ENCODE assay signal across 9 cellular contexts in genomic region chr7:106166651-106167342, GRCh38. TPM values are rescaled to one million over a fixed set of nuclear protein-coding genes. Genes with fewer than 3 reads are reported as not detected.
DNase-seq lines count a peak whose midpoint lies in the region; ATAC-seq, FAIRE-seq and TF ChIP-seq lines count a peak whose summit lies in the region.
"Had no signal": no experiment of that assay in that cellular context is flagged by ENCODE, and none has a peak within 500 bp of the region (broad histone marks: within the 10 kb centered on the region; RNA-seq: fewer than 3 reads in every experiment).

No MANE protein-coding gene starts in this region.

- no peak overlapping the region for H3K9ac ChIP-seq in MM.1S (ENCODE audit: low read length)
- H3K9ac ChIP-seq in H1 (replicated peaks in 1 of 4; ENCODE audit: extremely low read depth in 1 of 4, low read depth in 3 of 4, low read length in 3 of 4): no peak overlapping the region

- peak; percentile 81 to 82 for TF ChIP-seq RAD21 in H1 (IDR thresholded peaks at IDR 0.05 in 1 of 2, conservative IDR thresholded peaks at IDR 0.05 in 1 of 2; ENCODE audit: low read depth in 2 of 2, low read length in 2 of 2)

- no peak overlapping the region for H2BK5ac ChIP-seq in H1 (ENCODE audit: low read depth, low read length)

- no peak overlapping the region for H4K91ac ChIP-seq in H1 (replicated peaks; ENCODE audit: insufficient read length, low read length)

- no peak overlapping the region for H4K8ac ChIP-seq in H1 (ENCODE audit: extremely low read depth, insufficient read depth, low read length)

- intact Hi-C loops in vagina (cut with DNase I): no loop called here

- H3K9me3 Mint-ChIP-seq in memory B cell: peaks cover 5% of the 10 kb centered on the region

- H3K9me2 ChIP-seq in MM.1S (replicated peaks; ENCODE audit: insufficient read depth, low read length): no peaks in the 10 kb centered on the region

- H3K4me3 ChIP-seq in MM.1S (ENCODE audit: low read length) (no peak overlapping the region), SJCRH30 (no peak overlapping the region), H1 (ENCODE audit: extremely low read depth in 1 of 4, insufficient read depth in 2 of 4, low read depth in 3 of 4, low read length in 4 of 4) (no peak overlapping the region), vagina (no peak overlapping the region)

- FAIRE-seq in H1 (lab: Jason Lieb, UNC): peak; percentile 82

- H3K4me1 ChIP-seq in MM.1S (ENCODE audit: low read length) (no peaks in the 10 kb centered on the region), SJCRH30 (peaks cover 9% of the 10 kb centered on the region), H1 (replicated peaks in 1 of 4; ENCODE audit: control insufficient read depth in 3 of 4, insufficient read depth in 4 of 4, low read length in 3 of 4) (no peaks in the 10 kb centered on the region), vagina (peaks cover 17% of the 10 kb centered on the region)

- H3K4me1 Mint-ChIP-seq in memory B cell: peaks cover 9% of the 10 kb centered on the region

- H3K79me1 ChIP-seq in H1 (ENCODE audit: low read depth, low read length): no peaks in the 10 kb centered on the region

- peak; percentile 64 for ATAC-seq in memory B cell (ENCODE audit: low read depth)
- ATAC-seq in HG02610 (IDR thresholded peaks at IDR 0.05; ENCODE audit: unreplicated experiment): no peak

- no peak overlapping the region for H2BK120ac ChIP-seq in H1 (replicated peaks; ENCODE audit: low read depth, low read length)

- H2AFZ ChIP-seq in MM.1S (ENCODE audit: low read length): no peak overlapping the region
- H2AFZ ChIP-seq in H1 (ENCODE audit: low read length): no peak overlapping the region

- H3K27ac Mint-ChIP-seq in memory B cell: no peak overlapping the region
- H3K27ac Mint-ChIP-seq: dendritic cell treated with granulocyte-macrophage colony-stimulating factor and Interleukin-4, amounts not matched to agents 40 ng/mL and 50 ng/mL, for 4 days had no signal

- H3K23me2 ChIP-seq in H1 (ENCODE audit: low read depth, low read length): no peaks in the 10 kb centered on the region

- no peak for TF ChIP-seq POLR2A in H1 (IDR thresholded peaks at IDR 0.05; ENCODE audit: control extremely low read depth in 1 of 2, low read depth in 2 of 2, low read length in 2 of 2)
- no peak for TF ChIP-seq POLR2A in vagina (IDR thresholded peaks at IDR 0.05)

- H3K4ac ChIP-seq in H1 (replicated peaks; ENCODE audit: insufficient read length, low read depth, low read length): no peak overlapping the region

- H3K27me3 ChIP-seq in MM.1S (replicated peaks; ENCODE audit: insufficient read depth, low read length): no peaks in the 10 kb centered on the region
- peaks cover 5% of the 10 kb centered on the region; the same call in 1 of the 2 replicates for H3K27me3 ChIP-seq in SJCRH30
- H3K27me3 ChIP-seq in H1 (replicated peaks in 1 of 4; ENCODE audit: control insufficient read depth in 3 of 4, extremely low read depth in 1 of 4, insufficient read depth in 3 of 4, low read length in 3 of 4): no peaks in the 10 kb centered on the region
- no peaks in the 10 kb centered on the region for H3K27me3 ChIP-seq in vagina

- TF ChIP-seq EP300 in H1 (IDR thresholded peaks at IDR 0.05; ENCODE audit: borderline replicate concordance in 1 of 2, low read depth in 2 of 2, low read length in 2 of 2): no peak

- H3K56ac ChIP-seq in H1 (replicated peaks; ENCODE audit: insufficient read length, low read depth, low read length): no peak overlapping the region

- WGBS in H1 (ENCODE audit: extremely low coverage in 1 of 2, insufficient coverage in 1 of 2, insufficient read length in 1 of 2, insufficient replicate concordance in 2 of 2, low coverage in 1 of 2, low lambda C conversion rate in 2 of 2, missing lambda C conversion rate in 1 of 2), 2 experiments: 61% methylated on average over 7 of the region's 7 CpGs; no CpG with 5 or more reads in 1 of the 2 experiments

- H3K36me3 ChIP-seq in MM.1S (replicated peaks; ENCODE audit: insufficient read depth, low read length): no peaks in the 10 kb centered on the region
- no peaks in the 10 kb centered on the region for H3K36me3 ChIP-seq in SJCRH30
- no peaks in the 10 kb centered on the region; a peak in 1 of 8 replicates for H3K36me3 ChIP-seq in H1 (ENCODE audit: control insufficient read depth in 2 of 4, insufficient read depth in 4 of 4, low read length in 3 of 4)
- no peaks in the 10 kb centered on the region for H3K36me3 ChIP-seq in vagina

- TF ChIP-seq CTCF in MM.1S (IDR thresholded peaks at IDR 0.05; ENCODE audit: low read length) (peak; percentile 92), H1 (IDR thresholded peaks at IDR 0.05; ENCODE audit: control extremely low read depth in 1 of 3, insufficient read depth in 1 of 3, low read depth in 1 of 3, low read length in 3 of 3) (peak in 2 of 3 experiments; percentile 61 to 80; a peak in 2 of 4 replicates), vagina (IDR thresholded peaks at IDR 0.05) (peak; percentile 35 to 77 (median 64))

- H3K79me2 ChIP-seq in MM.1S (ENCODE audit: low read length): no peaks in the 10 kb centered on the region
- H3K79me2 ChIP-seq in H1 (ENCODE audit: control insufficient read depth in 1 of 2, insufficient read depth in 2 of 2, low read length in 2 of 2): no peaks in the 10 kb centered on the region

- no peak overlapping the region for H3K4me3 Mint-ChIP-seq in memory B cell
- H3K4me3 Mint-ChIP-seq: dendritic cell treated with granulocyte-macrophage colony-stimulating factor and Interleukin-4, amounts not matched to agents 40 ng/mL and 50 ng/mL, for 4 days had no signal

- POLR2A ChIA-PET in H1 (lab: Charles Lee; ENCODE audit: partially characterized antibody): interaction anchor here (1.4 kb wide), 1 partner anchor 10 kb away, joined by 4 read pairs; no protein-coding TSS in a partner anchor

- H3K36me3 Mint-ChIP-seq in memory B cell: peaks cover 4% of the 10 kb centered on the region

- no peak overlapping the region for H2BK12ac ChIP-seq in H1 (ENCODE audit: low read depth, low read length)

- DNase-seq in activated gamma-delta T cell treated with Interleukin-2 at 50 U/mL for 16 hours (peak; percentile 20), activated gamma-delta T cell (lab: John Stamatoyannopoulos, UW) (no peak), MM.1S (peak; percentile 66), SJCRH30 (peak; percentile 63 to 88), H1 (ENCODE audit: low read depth in 1 of 2, low spot score in 2 of 2) (no peak), memory B cell (ENCODE audit: low spot score in 2 of 2) (peak; percentile 43 to 52), vagina (ENCODE audit: extremely low spot score in 2 of 2) (no peak)

- H3K4me2 ChIP-seq in MM.1S (ENCODE audit: low read depth, low read length) (no peak overlapping the region), H1 (ENCODE audit: insufficient read depth in 1 of 2, low read depth in 2 of 2, low read length in 2 of 2) (no peak overlapping the region)

- H2BK15ac ChIP-seq in H1 (ENCODE audit: low read length): no peak overlapping the region

- H3K18ac ChIP-seq in H1 (ENCODE audit: extremely low read depth, low read length): no peak overlapping the region

- no peak overlapping the region for H3K14ac ChIP-seq in H1 (ENCODE audit: insufficient read length)

- no peaks in the 10 kb centered on the region for H3K27me3 Mint-ChIP-seq in memory B cell

- H3K9me3 ChIP-seq in MM.1S (replicated peaks; ENCODE audit: insufficient read depth, low read length) (no peaks in the 10 kb centered on the region), SJCRH30 (replicated peaks) (peaks cover 6% of the 10 kb centered on the region), H1 (ENCODE audit: insufficient read depth in 2 of 2, low read depth in 1 of 2, low read length in 1 of 2) (peaks cover 0 to 7% of the 10 kb centered on the region in 2 experiments; a peak in 3 of 4 replicates), vagina (peaks cover 6% of the 10 kb centered on the region)

- no peak overlapping the region for H4K5ac ChIP-seq in H1 (ENCODE audit: insufficient read length, low read depth, low read length)

- H3K27ac ChIP-seq in MM.1S (ENCODE audit: low read length) (no peak overlapping the region), SJCRH30 (no peak overlapping the region), H1 (ENCODE audit: low read depth, low read length) (no peak overlapping the region), vagina (peak overlapping the region; percentile 36)

- no peak overlapping the region for H2AK5ac ChIP-seq in H1 (ENCODE audit: low read depth, low read length)

- H3K23ac ChIP-seq in H1 (ENCODE audit: insufficient read length): no peak overlapping the region

- H2BK20ac ChIP-seq in H1 (ENCODE audit: low read length): no peak overlapping the region

- no peaks in the 10 kb centered on the region for H3F3A ChIP-seq in MM.1S (ENCODE audit: insufficient read depth, low read length)

- CTCF ChIA-PET in H1 (lab: Charles Lee; ENCODE audit: partially characterized antibody): interaction anchor here (0.6 to 10.9 kb wide), 22 partner anchors 9 to 440 kb away, joined by 3 to 108 read pairs (median 4); no protein-coding TSS in a partner anchor

- H4K20me1 ChIP-seq in MM.1S (ENCODE audit: insufficient read depth, low read length) (no peaks in the 10 kb centered on the region), H1 (replicated peaks in 1 of 2; ENCODE audit: control insufficient read depth in 1 of 2, insufficient read depth in 2 of 2, low read length in 2 of 2) (no peaks in the 10 kb centered on the region)

TF ChIP-seq in H1, 55 proteins besides CTCF, POLR2A, EP300 and RAD21 (continues in another document):
- TF ChIP-seq ATF2 (IDR thresholded peaks at IDR 0.05; ENCODE audit: low read length) (peak; percentile 72; the same call in 1 of the 2 replicates), BACH1 (IDR thresholded peaks at IDR 0.05; ENCODE audit: low read length) (0 out of 2 replicates have a peak, but pooled peaks have one; percentile 32)

RNA-seq across cellular contexts. Expression of gene SYPL1, which starts 54.7 kb away (rescaled TPM):
- total RNA-seq in SJCRH30 (2014; rRNA removed; shearing (Covaris generic)): 42.8 and 47.5 TPM in 2 replicates
- total RNA-seq in H1 (2021; fragmentation: NEBNext Ultra II Directional; extraction: Animal tissue kit (Norgen Biotek cat#: 25700)): 56.1 and 57.7 TPM in 2 replicates
- polyA plus RNA-seq in H1 (2011; rRNA removed): 27.2 and 44.9 TPM in 2 replicates
- 36.9 TPM for polyA plus RNA-seq in H1 (2011; cell fraction: cytosol; rRNA removed)
- 10.4 TPM for polyA plus RNA-seq in H1 (2011; cell fraction: nucleus; rRNA removed)
- polyA plus RNA-seq in H1 (2012, experiment 1 of 2): 33.8 to 44.8 TPM (median 39.5 TPM) in 4 replicates
- polyA plus RNA-seq in H1 (2012, experiment 2 of 2): 23.3 TPM
- 57.6 TPM for polyA plus RNA-seq in H1 (2013, experiment 1 of 2)
- polyA plus RNA-seq in H1 (2013, experiment 2 of 2): 64.2 TPM
- polyA minus RNA-seq in H1 (2011; rRNA and poly(A)+ RNA removed): 44.6 and 67.0 TPM in 2 replicates
- 18.1 TPM for polyA minus RNA-seq in H1 (2011; cell fraction: cytosol; rRNA and poly(A)+ RNA removed)
- 25.6 TPM for polyA minus RNA-seq in H1 (2011; cell fraction: nucleus; rRNA and poly(A)+ RNA removed)
- total RNA-seq in vagina: 76.9 TPM

Comparison
In these comparisons a context has a peak if more than half of its experiments do, and no peak if none do; other contexts are left out.
1. DNase-seq: peak in activated gamma-delta T cell treated with Interleukin-2 at 50 U/mL for 16 hours (single experiment), MM.1S (single experiment), SJCRH30 (2 of 2) and memory B cell (2 of 2); none in activated gamma-delta T cell (single experiment), H1 (0 of 2) and vagina (0 of 2).
2. Peak in every context shown above with its lines, with median percentiles within 50 percentile points of each other: CTCF ChIP-seq.